In genomic region chr22:39932918-39933649, GRCh38 we compare ENCODE assay signal across 7 cellular contexts. TPM values are rescaled to one million over a fixed set of nuclear protein-coding genes. Genes with fewer than 3 reads are reported as not detected.
DNase-seq lines count a peak whose midpoint lies in the region; ATAC-seq and TF ChIP-seq lines count a peak whose summit lies in the region.

No MANE protein-coding gene starts in this region.

- DNase-seq in ELF-1 (ENCODE audit: low read depth, low spot score): peak; percentile 92
- peak; percentile 73 to 74 for DNase-seq in activated CD4-positive, alpha-beta T cell treated with anti-CD3 and anti-CD28 coated beads, Interleukin-2, amount 50 U/mL, for 48 hours
- peak; percentile 25 for DNase-seq in fibroblast of villous mesenchyme (ENCODE audit: low read depth)
- DNase-seq in stimulated activated CD4-positive, alpha-beta T cell treated with anti-CD3 and anti-CD28 coated beads, Interleukin-4, amount 100 ng/mL, for 4 hours: peak; percentile 45 to 51
- DNase-seq in DMS79 treated with DMSO at 0.1 percent for 48 hours (lab: John Stamatoyannopoulos, UW): no peak

- no peak overlapping the region for H3K4me3 ChIP-seq in fibroblast of villous mesenchyme (ENCODE audit: low read depth, low read length)

- peak; percentile 78 for TF ChIP-seq CTCF in fibroblast of villous mesenchyme (IDR thresholded peaks at IDR 0.05; ENCODE audit: insufficient read depth, low read depth, low read length)

- TF ChIP-seq EP300 in Ishikawa (IDR thresholded peaks at IDR 0.05; ENCODE audit: borderline replicate concordance): no peak

- ATAC-seq in HG02763 (IDR thresholded peaks at IDR 0.05; ENCODE audit: unreplicated experiment): no peak

- peak; percentile 47; the same call in 1 of the 2 replicates for TF ChIP-seq RAD21 in Ishikawa (IDR thresholded peaks at IDR 0.05; ENCODE audit: low read depth)

TF ChIP-seq in Ishikawa, 13 proteins besides CTCF, POLR2A, EP300 and RAD21:
- no peak for TF ChIP-seq ZBTB7A (IDR thresholded peaks at IDR 0.05; ENCODE audit: low read depth)
- TF ChIP-seq TCF12 (IDR thresholded peaks at IDR 0.05; ENCODE audit: low read depth): no peak
- TF ChIP-seq REST (IDR thresholded peaks at IDR 0.05; ENCODE audit: low read depth): no peak
- TF ChIP-seq CEBPB (IDR thresholded peaks at IDR 0.05): no peak
- no peak for TF ChIP-seq USF1 (IDR thresholded peaks at IDR 0.05)
- TF ChIP-seq EGR1 (IDR thresholded peaks at IDR 0.05): no peak
- TF ChIP-seq YY1 (IDR thresholded peaks at IDR 0.05; ENCODE audit: low read depth): no peak
- no peak for TF ChIP-seq TEAD4 (IDR thresholded peaks at IDR 0.05)
- no peak for TF ChIP-seq NFIC (IDR thresholded peaks at IDR 0.05)
- TF ChIP-seq MAX (IDR thresholded peaks at IDR 0.05): no peak
- no peak for TF ChIP-seq CREB1 (IDR thresholded peaks at IDR 0.05; ENCODE audit: low read depth)
- TF ChIP-seq FOXM1 (IDR thresholded peaks at IDR 0.05; ENCODE audit: borderline replicate concordance, low read depth): no peak
- no peak for TF ChIP-seq TAF1 (IDR thresholded peaks at IDR 0.05; ENCODE audit: low read depth)

RNA-seq across cellular contexts. Expression of gene TMA7B, which starts 27.1 kb away (rescaled TPM):
- total RNA-seq in fibroblast of villous mesenchyme: not detected in 2 replicates

RNA-seq across cellular contexts. Expression of gene GRAP2, which starts 32.2 kb away (rescaled TPM):
- under 0.01 TPM in 2 replicates for total RNA-seq in fibroblast of villous mesenchyme

RNA-seq across cellular contexts. Expression of gene ENTHD1, which starts 39.5 kb away (rescaled TPM):
- not detected in 2 replicates for total RNA-seq in fibroblast of villous mesenchyme
